17 cellular contexts compared by ENCODE assay signal in genomic region chr22:24164243-24164642, GRCh38. TPM values are rescaled to one million over a fixed set of nuclear protein-coding genes. Genes with fewer than 3 reads are reported as not detected.
DNase-seq lines count a peak whose midpoint lies in the region; ATAC-seq and TF ChIP-seq lines count a peak whose summit lies in the region.
"Had no signal": no experiment of that assay in that cellular context is flagged by ENCODE, and none has a peak within 500 bp of the region (broad histone marks: within the 10 kb centered on the region; RNA-seq: fewer than 3 reads in every experiment).

No MANE protein-coding gene starts in this region.

- no peak for TF ChIP-seq POLR2A in heart left ventricle (IDR thresholded peaks at IDR 0.05)
- no peak for TF ChIP-seq POLR2A in esophagus muscularis mucosa (IDR thresholded peaks at IDR 0.05; ENCODE audit: low read depth)

- H2AFZ ChIP-seq in Karpas-422 (ENCODE audit: low read length), result no peak overlapping the region
- H2AFZ ChIP-seq: GM23248, PC-9 had no signal

- TF ChIP-seq CTCF in heart left ventricle (IDR thresholded peaks at IDR 0.05), result no peak
- no peak for TF ChIP-seq CTCF in esophagus muscularis mucosa (IDR thresholded peaks at IDR 0.05)
- no peak for TF ChIP-seq CTCF in tibial artery (IDR thresholded peaks at IDR 0.05)

- H3K9ac ChIP-seq in Karpas-422 (ENCODE audit: low read length), result no peak overlapping the region
- H3K9ac ChIP-seq: GM23248 had no signal

- no peaks in the 10 kb centered on the region for H4K20me1 ChIP-seq in Karpas-422 (ENCODE audit: insufficient read depth, low read depth, low read length)

- DNase-seq in heart left ventricle (no peak), Right ventricle myocardium superior (no peak), Karpas-422 (no peak), esophagus muscularis mucosa (ENCODE audit: extremely low spot score) (no peak), tibial artery (no peak), GF-D8 (lab: John Stamatoyannopoulos, UW) (no peak), NCI-H345 treated with DMSO at 0.1 percent for 48 hours (lab: John Stamatoyannopoulos, UW; ENCODE audit: unreplicated experiment) (no peak)
- DNase-seq: ACHN; CD4-positive, CD25-positive, alpha-beta regulatory T cell; DMS79 treated with DMSO at 0.1 percent for 48 hours; GM23248; KG1; NCI-H2107; NCI-H226; NCI-H526 treated with DMSO at 0.1 percent for 48 hours; NK-92 treated with Interleukin-12 subunit alpha and Interleukin-12 subunit beta, amount 100 ng/mL, for 24 hours; PC-9 had no signal

- H3K27me3 ChIP-seq in heart left ventricle (no peaks in the 10 kb centered on the region), Karpas-422 (ENCODE audit: low read length) (no peaks in the 10 kb centered on the region), esophagus muscularis mucosa (no peaks in the 10 kb centered on the region), tibial artery (no peaks in the 10 kb centered on the region)

- H3K79me2 ChIP-seq in Karpas-422 (ENCODE audit: low read length), result peaks cover 44% of the 10 kb centered on the region

- H3K27ac ChIP-seq in heart left ventricle (peak overlapping the region in 11 of 12 donors; percentile 20 to 88 (median 71)), Karpas-422 (ENCODE audit: low read length) (peak overlapping the region; percentile 93), esophagus muscularis mucosa (replicated peaks in 1 of 4) (peak overlapping the region; percentile 34 to 62 (median 48)), tibial artery (peak overlapping the region; percentile 29 to 89)
- H3K27ac ChIP-seq: GM23248, PC-9 had no signal

- H3K4me1 ChIP-seq in heart left ventricle, result peaks cover 0 to 81% (median 46%) of the 10 kb centered on the region in 12 donors
- H3K4me1 ChIP-seq in Karpas-422 (ENCODE audit: low read length), result peaks cover 47% of the 10 kb centered on the region
- H3K4me1 ChIP-seq in esophagus muscularis mucosa, result peaks cover 55 to 80% (median 60%) of the 10 kb centered on the region in 4 donors
- H3K4me1 ChIP-seq in tibial artery, result peaks cover 3 to 62% (median 42%) of the 10 kb centered on the region in 4 donors

- H3K4me2 ChIP-seq in Karpas-422 (ENCODE audit: low read depth, low read length, poor library complexity, severe bottlenecking), result no peak overlapping the region
- H3K4me2 ChIP-seq: PC-9 had no signal

- WGBS in heart left ventricle, 4 donors, result 84 to 93% (median 90%) methylated on average over 2 to 10 of the region's 10 CpGs
- 83% methylated on average over 3 of the region's 10 CpGs for WGBS in esophagus muscularis mucosa

- H3K4me3 ChIP-seq in heart left ventricle (no peak overlapping the region), Karpas-422 (ENCODE audit: low read length) (no peak overlapping the region), esophagus muscularis mucosa (no peak overlapping the region), tibial artery (no peak overlapping the region)
- H3K4me3 ChIP-seq: GM23248, PC-9 had no signal

- ATAC-seq in heart left ventricle (no peak), Right ventricle myocardium superior (ENCODE audit: poor library complexity) (no peak)

- no peak for TF ChIP-seq EP300 in esophagus muscularis mucosa (IDR thresholded peaks at IDR 0.05)

- intact Hi-C loops in heart left ventricle (cut with DNase I) (loop anchor here in 4 of 10 donors (5.0 to 10.0 kb wide), 2 partner anchors 57 to 159 kb away; partner anchors contain the start of gene GSTT4 (in 3 of the 4)), Right ventricle myocardium superior (cut with DNase I) (no loop called here), esophagus muscularis mucosa (cut with DNase I) (no loop called here), tibial artery (cut with DNase I; ENCODE audit: low total_unique reads) (no loop called here)

- H3K9me2 ChIP-seq in Karpas-422 (replicated peaks; ENCODE audit: insufficient read depth, low read length), result no peaks in the 10 kb centered on the region

- H3K9me3 ChIP-seq in heart left ventricle (no peaks in the 10 kb centered on the region), Karpas-422 (ENCODE audit: low read length) (no peaks in the 10 kb centered on the region), esophagus muscularis mucosa (no peaks in the 10 kb centered on the region), tibial artery (no peaks in the 10 kb centered on the region)

- H3K36me3 ChIP-seq in heart left ventricle (peaks cover 0 to 83% (median 43%) of the 10 kb centered on the region in 9 donors), Karpas-422 (ENCODE audit: insufficient read depth, low read length) (0 out of 2 replicates have a peak, but pooled peaks cover 13% of the 10 kb centered on the region), esophagus muscularis mucosa (peaks cover 35 to 67% (median 56%) of the 10 kb centered on the region in 4 donors), tibial artery (peaks cover 50 to 79% (median 68%) of the 10 kb centered on the region in 3 donors)

RNA-seq across cellular contexts. Expression of gene SUSD2, which starts 17.0 kb away (rescaled TPM):
- total RNA-seq in heart left ventricle, result 10 to 100 TPM in 1 of 9 donors, 1 to 10 TPM in 8; 1.5 to 12.6 (median 2.6) TPM
- polyA plus RNA-seq in heart left ventricle, result 1 to 10 TPM; 2.7 to 3.5 TPM
- total RNA-seq in Right ventricle myocardium superior, result 2.6 TPM
- 0.14 and 0.26 TPM in 2 replicates for total RNA-seq in Karpas-422 (2014; rRNA removed; shearing (Covaris generic); ENCODE audit: low replicate concordance)
- 1 to 10 TPM; 3.3 to 10.0 (median 4.2) TPM for total RNA-seq in esophagus muscularis mucosa
- total RNA-seq: GM23248 had no signal
